Comparison of ENCODE assay signal across 18 cellular contexts in the genomic region with DNA sequence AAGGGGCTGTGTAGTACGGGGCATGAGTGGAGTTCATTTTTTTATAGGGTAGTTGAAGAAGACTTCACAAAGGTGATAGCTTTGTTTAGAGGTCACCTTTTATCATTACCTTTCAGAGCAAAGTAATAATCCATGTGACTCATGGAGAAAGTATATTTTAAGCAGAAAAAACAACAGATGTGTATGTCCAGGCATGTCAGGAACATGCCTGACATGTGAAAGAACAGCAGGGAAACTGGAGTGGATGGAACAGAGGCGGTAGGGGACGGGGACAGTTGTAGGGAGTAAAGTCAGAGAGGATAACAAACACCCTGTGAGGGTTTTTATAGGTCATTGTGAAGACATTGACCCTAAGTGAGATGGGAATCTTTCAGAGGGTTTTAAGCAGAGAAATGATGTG.
DNase-seq lines count a peak whose midpoint lies in the region; ATAC-seq, FAIRE-seq and TF ChIP-seq lines count a peak whose summit lies in the region.
"Had no signal": no experiment of that assay in that cellular context is flagged by ENCODE, and none has a peak within 500 bp of the region (broad histone marks: within the 10 kb centered on the region; RNA-seq: fewer than 3 reads in every experiment).

No MANE protein-coding gene starts in this region.

- H3K36me3 Mint-ChIP-seq in CD4-positive, alpha-beta T cell (ENCODE audit: low read depth), result peaks cover 66% of the 10 kb centered on the region
- peaks cover 6% of the 10 kb centered on the region for H3K36me3 Mint-ChIP-seq in activated naive CD8-positive, alpha-beta T cell

- H3K9me3 Mint-ChIP-seq in CD4-positive, alpha-beta T cell, result no peaks in the 10 kb centered on the region
- H3K9me3 Mint-ChIP-seq in activated naive CD8-positive, alpha-beta T cell (ENCODE audit: low read depth), result no peaks in the 10 kb centered on the region
- H3K9me3 Mint-ChIP-seq: activated B cell treated with CpG ODN at 0.5 μM for 24 hours had no signal

- CTCF ChIA-PET in CD4-positive, alpha-beta T cell (lab: Charles Lee), result interaction anchor here (1.1 to 1.8 kb wide), 2 partner anchors 12 to 534 kb away, joined by 3 to 7 read pairs; no protein-coding TSS in a partner anchor

- no peaks in the 10 kb centered on the region for H3K4me1 Mint-ChIP-seq in CD4-positive, alpha-beta T cell (ENCODE audit: low read depth)
- H3K4me1 Mint-ChIP-seq in activated naive CD8-positive, alpha-beta T cell (ENCODE audit: low read depth), result no peaks in the 10 kb centered on the region
- H3K4me1 Mint-ChIP-seq: activated B cell treated with CpG ODN at 0.5 μM for 24 hours, B cell had no signal

- H3K27ac Mint-ChIP-seq in CD4-positive, alpha-beta T cell, result peak overlapping the region; percentile 42
- H3K27ac Mint-ChIP-seq in activated naive CD8-positive, alpha-beta T cell, result peak overlapping the region; percentile 29
- H3K27ac Mint-ChIP-seq: activated B cell treated with CpG ODN at 0.5 μM for 24 hours had no signal

- peaks cover 4 to 8% of the 10 kb centered on the region in 2 experiments for H3K36me3 ChIP-seq in keratinocyte (ENCODE audit: control insufficient read depth in 2 of 2, extremely low read depth in 1 of 2, insufficient read depth in 2 of 2, low read length in 2 of 2)
- H3K36me3 ChIP-seq: pancreas had no signal

- H3K9me3 ChIP-seq in CD4-positive, alpha-beta T cell (ENCODE audit: control insufficient read depth, low read length), result no peaks in the 10 kb centered on the region
- H3K9me3 ChIP-seq in keratinocyte (ENCODE audit: control insufficient read depth, low read depth, low read length), result peaks cover 2% of the 10 kb centered on the region
- H3K9me3 ChIP-seq: left ventricle myocardium inferior, pancreas, testis had no signal

- POLR2A ChIA-PET in CD4-positive, alpha-beta T cell (lab: Charles Lee), result no interaction called here

- H3K79me2 ChIP-seq in keratinocyte (ENCODE audit: control insufficient read depth, insufficient read depth, low read length), result no peaks in the 10 kb centered on the region

- H3K4me1 ChIP-seq in keratinocyte (ENCODE audit: control insufficient read depth, extremely low read depth, insufficient read depth, low read length), result peaks cover 10% of the 10 kb centered on the region
- H3K4me1 ChIP-seq: left ventricle myocardium inferior, pancreas, testis had no signal

- peak overlapping the region; percentile 1 for H3K4me2 ChIP-seq in keratinocyte (ENCODE audit: control insufficient read depth, extremely low read depth, insufficient read depth, low read depth, low read length)

- no peak overlapping the region for H3K9ac ChIP-seq in keratinocyte (ENCODE audit: control insufficient read depth, extremely low read depth, insufficient read depth, low read length)

- no peak overlapping the region for H3K27ac ChIP-seq in CD4-positive, alpha-beta T cell (ENCODE audit: low read depth, low read length)
- peak overlapping the region; percentile 32 for H3K27ac ChIP-seq in keratinocyte (ENCODE audit: control insufficient read depth, insufficient read depth, low read length)
- H3K27ac ChIP-seq: coronary artery, left ventricle myocardium inferior, pancreas, testis had no signal

- FAIRE-seq in GM12892 (lab: Jason Lieb, UNC) (peak; percentile 53), keratinocyte (lab: Jason Lieb, UNC) (peak; percentile 72)
- FAIRE-seq: pancreas had no signal

- H4K20me1 ChIP-seq in keratinocyte (ENCODE audit: control insufficient read depth, extremely low read depth, insufficient read depth, low read length), result no peaks in the 10 kb centered on the region

- H3K4me3 Mint-ChIP-seq in CD4-positive, alpha-beta T cell, result no peak overlapping the region
- H3K4me3 Mint-ChIP-seq in activated naive CD8-positive, alpha-beta T cell, result no peak overlapping the region
- H3K4me3 Mint-ChIP-seq: activated B cell treated with CpG ODN at 0.5 μM for 24 hours, B cell had no signal

- H3K9me1 ChIP-seq in keratinocyte (ENCODE audit: control insufficient read depth, extremely low read depth, insufficient read depth, low read length), result no peaks in the 10 kb centered on the region

- H3K27me3 ChIP-seq in CD4-positive, alpha-beta T cell (ENCODE audit: control insufficient read depth, insufficient read depth, low read length), result no peaks in the 10 kb centered on the region
- no peaks in the 10 kb centered on the region for H3K27me3 ChIP-seq in keratinocyte (ENCODE audit: control insufficient read depth, extremely low read depth, insufficient read depth, low read length)
- H3K27me3 ChIP-seq: pancreas, testis had no signal

- no peaks in the 10 kb centered on the region for H3K27me3 Mint-ChIP-seq in CD4-positive, alpha-beta T cell
- no peaks in the 10 kb centered on the region for H3K27me3 Mint-ChIP-seq in activated naive CD8-positive, alpha-beta T cell
- H3K27me3 Mint-ChIP-seq: activated B cell treated with CpG ODN at 0.5 μM for 24 hours, B cell had no signal

- intact Hi-C loops in CD4-positive, alpha-beta T cell (cut with DNase I, micrococcal nuclease), result no loop called here

- dilution Hi-C loops in keratinocyte (cut with MboI; ENCODE audit: extremely low pct_ligation_motif_present, low sequenced_read_pairs), result no loop called here

- H2AFZ ChIP-seq in keratinocyte (ENCODE audit: control insufficient read depth, low read length), result no peak overlapping the region

- H3K4me3 ChIP-seq in keratinocyte (ENCODE audit: control insufficient read depth in 2 of 3, extremely low read depth in 1 of 3, insufficient read depth in 2 of 3, low read depth in 1 of 3, low read length in 3 of 3), result no peak overlapping the region
- H3K4me3 ChIP-seq: coronary artery, left ventricle myocardium inferior, pancreas, testis had no signal

- no peak for ATAC-seq in CD4-positive, alpha-beta T cell (ENCODE audit: poor library complexity)
- no peak for ATAC-seq in HG03097 (IDR thresholded peaks at IDR 0.05; ENCODE audit: low FRiP score, unreplicated experiment)

- TF ChIP-seq POLR2A in GM12892 (IDR thresholded peaks at IDR 0.05; ENCODE audit: low read depth, low read length), result no peak

- DNase-seq in CD4-positive, alpha-beta T cell, result no peak
- DNase-seq in GM12892 (ENCODE audit: insufficient read length) (no peak), keratinocyte (ENCODE audit: low read depth, low spot score) (no peak), COLO668 (lab: John Stamatoyannopoulos, UW; ENCODE audit: unreplicated experiment) (no peak), kidney glomerular epithelial cell (lab: John Stamatoyannopoulos, UW) (no peak)
- DNase-seq: activated B cell treated with CpG ODN at 0.5 μM for 24 hours; amniotic stem cell; left ventricle myocardium inferior; NCI-H2029; NCI-H446 treated with DMSO at 0.1 percent for 48 hours; pancreas; Right ventricle myocardium superior; stimulated activated CD4-positive, alpha-beta T cell treated with anti-CD3 and anti-CD28 coated beads, Interleukin-2, amount 100 ng/mL, for 48 hours; testis had no signal

- no peak for TF ChIP-seq CTCF in CD4-positive, alpha-beta T cell (IDR thresholded peaks at IDR 0.05)
- no peak for TF ChIP-seq CTCF in keratinocyte (optimal IDR thresholded peaks at IDR 0.05 in 1 of 3, IDR thresholded peaks at IDR 0.05 in 1 of 3, conservative IDR thresholded peaks at IDR 0.05 in 1 of 3; ENCODE audit: extremely low read depth in 1 of 3, insufficient read depth in 2 of 3, low read length in 3 of 3)
